24 cellular contexts compared by ENCODE assay signal in genomic region chr17:73976147-73976546, GRCh38.
"Had no signal": no experiment of that assay in that cellular context is flagged by ENCODE, and none has a peak within 500 bp of the region (broad histone marks: within the 10 kb centered on the region; RNA-seq: fewer than 3 reads in every experiment).

No MANE protein-coding gene starts in this region.

- ATAC-seq: activated CD4-positive, alpha-beta T cell treated with anti-CD3 and anti-CD28 coated beads for 36 hours; activated naive CD4-positive, alpha-beta T cell treated with anti-CD3 and anti-CD28 coated beads, Interleukin-2, amount 50 U/mL, for 72 hours; activated T-helper 17 cell treated with anti-CD3 and anti-CD28 coated beads, Interleukin-2, amount 50 U/mL, for 72 hours; left lobe of liver; natural killer cell treated with Interleukin-12 subunit alpha and Interleukin-12 subunit beta and Interleukin-15 and Interleukin-18, amount 100 ng/mL, for 72 hours; psoas muscle; stimulated activated naive CD8-positive, alpha-beta T cell treated with anti-CD3 and anti-CD28 coated beads, Interleukin-15, amount 100 ng/mL, for 72 hours had no signal

- H3K27me3 ChIP-seq: ascending aorta, brain microvascular endothelial cell, neutrophil, ovary, right atrium auricular region had no signal

- H3K9me3 ChIP-seq: ascending aorta, neutrophil, ovary, psoas muscle, right atrium auricular region, tibial artery had no signal

- H3K4me3 ChIP-seq: ascending aorta, ovary, psoas muscle, right atrium auricular region, tibial artery had no signal

- H3K36me3 ChIP-seq: ascending aorta, brain microvascular endothelial cell, neutrophil, ovary, right atrium auricular region, tibial artery had no signal

- H3K4me1 ChIP-seq: ascending aorta, psoas muscle, tibial artery had no signal

- DNase-seq: activated B cell treated with CpG ODN at 0.5 μM for 24 hours; activated CD4-positive, alpha-beta T cell treated with anti-CD3 and anti-CD28 coated beads for 36 hours; activated CD4-positive, alpha-beta T cell treated with anti-CD3 and anti-CD28 coated beads, Interleukin-2, amount 50 U/mL, for 4 hours; activated CD8-positive, alpha-beta memory T cell treated with anti-CD3 and anti-CD28 coated beads for 24 hours; activated CD8-positive, alpha-beta memory T cell treated with anti-CD3 and anti-CD28 coated beads, Interleukin-2, amount 50 U/mL, for 4 hours; activated T-cell treated with anti-CD3 and anti-CD28 coated beads, Interleukin-2, amount 50 U/mL, for 24 hours; brain microvascular endothelial cell; caudate nucleus; effector CD8-positive, alpha-beta T cell; foreskin melanocyte; mammary epithelial cell; midbrain; ovary; psoas muscle; stimulated activated CD4-positive, alpha-beta T cell treated with anti-CD3 and anti-CD28 coated beads, Interleukin-1b, Interleukin-23, amount 100 ng/mL, for 48 hours; stimulated activated naive CD8-positive, alpha-beta T cell treated with anti-CD3 and anti-CD28 coated beads, Interleukin-15, amount 100 ng/mL, for 72 hours had no signal
